ENCODE assay signal across 18 cellular contexts in the genomic region with DNA sequence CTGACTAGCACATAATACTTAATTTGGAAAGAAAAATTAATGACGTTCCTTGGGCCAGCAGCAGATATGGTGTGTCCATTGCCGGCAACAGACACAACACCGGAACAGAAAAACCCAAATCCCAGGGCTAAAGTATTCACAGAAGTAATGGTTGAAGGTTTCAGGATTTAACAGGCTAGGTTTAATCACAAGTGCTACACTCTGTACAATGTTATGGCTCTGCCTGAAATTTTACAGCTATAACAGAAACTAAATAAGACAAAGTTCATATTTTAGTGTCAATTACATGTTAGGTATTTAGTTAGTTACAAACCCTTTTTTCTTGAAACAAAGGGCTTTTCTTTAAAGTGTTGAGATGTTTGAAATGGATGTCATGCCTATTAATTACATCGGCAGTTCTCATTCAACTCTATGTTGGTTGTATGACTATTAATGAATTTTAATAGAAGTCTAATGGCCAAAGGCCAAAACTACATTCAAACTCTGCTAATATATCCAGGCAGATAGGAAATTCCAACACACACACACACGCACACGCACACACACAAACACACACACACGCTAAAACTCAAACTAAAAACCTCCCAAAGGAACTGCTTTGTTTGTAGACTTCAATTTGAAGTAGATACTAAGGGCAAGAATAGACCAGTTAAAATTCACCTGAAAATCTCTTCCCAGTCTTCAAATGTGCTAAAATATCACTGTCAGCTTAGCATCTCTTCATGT. TPM values are rescaled to one million over a fixed set of nuclear protein-coding genes. Genes with fewer than 3 reads are reported as not detected.
DNase-seq lines count a peak whose midpoint lies in the region; ATAC-seq, FAIRE-seq and TF ChIP-seq lines count a peak whose summit lies in the region.
"Had no signal": no experiment of that assay in that cellular context is flagged by ENCODE, and none has a peak within 500 bp of the region (broad histone marks: within the 10 kb centered on the region; RNA-seq: fewer than 3 reads in every experiment).

No MANE protein-coding gene starts in this region.

- no peaks in the 10 kb centered on the region for H3K79me2 ChIP-seq in endothelial cell of umbilical vein (ENCODE audit: control insufficient read depth, insufficient read depth, low read length)

- TF ChIP-seq POLR2A in GM12892 (IDR thresholded peaks at IDR 0.05; ENCODE audit: low read depth, low read length) = no peak
- no peak for TF ChIP-seq POLR2A in endothelial cell of umbilical vein (IDR thresholded peaks at IDR 0.05; ENCODE audit: low read depth, low read length)

- TF ChIP-seq CTCF in brain (conservative IDR thresholded peaks at IDR 0.05) = no peak
- TF ChIP-seq CTCF in endothelial cell of umbilical vein (IDR thresholded peaks at IDR 0.05; ENCODE audit: extremely low read depth in 1 of 2, insufficient read depth in 1 of 2, low read depth in 1 of 2, low read length in 2 of 2) = no peak

- no peaks in the 10 kb centered on the region for H3K9me1 ChIP-seq in endothelial cell of umbilical vein (replicated peaks; ENCODE audit: control insufficient read depth, extremely low read depth, insufficient read depth, low read length)

- peaks cover 36% of the 10 kb centered on the region for H3K36me3 Mint-ChIP-seq in brain
- peaks cover 16 to 37% (median 24%) of the 10 kb centered on the region in 5 donors for H3K36me3 Mint-ChIP-seq in naive thymus-derived CD4-positive, alpha-beta T cell

- no peak overlapping the region for H3K9ac ChIP-seq in endothelial cell of umbilical vein (replicated peaks; ENCODE audit: extremely low read depth, insufficient read depth, low read length)

- H3K4me2 ChIP-seq in endothelial cell of umbilical vein (ENCODE audit: insufficient read depth, low read length) = no peak overlapping the region

- H2AFZ ChIP-seq in endothelial cell of umbilical vein (ENCODE audit: low read depth, low read length) = no peak overlapping the region

- no peak overlapping the region for H3K4me3 Mint-ChIP-seq in brain
- H3K4me3 Mint-ChIP-seq in naive thymus-derived CD4-positive, alpha-beta T cell = no peak overlapping the region
- H3K4me3 Mint-ChIP-seq: CD4-positive, alpha-beta memory T cell; H9; IgD-negative memory B cell had no signal

- no peaks in the 10 kb centered on the region for H3K27me3 ChIP-seq in endothelial cell of umbilical vein (ENCODE audit: control insufficient read depth in 2 of 2, insufficient read depth in 2 of 2, low read length in 2 of 2)
- no peaks in the 10 kb centered on the region for H3K27me3 ChIP-seq in naive thymus-derived CD4-positive, alpha-beta T cell (ENCODE audit: control insufficient read depth in 2 of 2, insufficient read depth in 2 of 2, low read length in 2 of 2)
- H3K27me3 ChIP-seq: BE2C had no signal

- CTCF ChIA-PET in endothelial cell of umbilical vein (lab: Charles Lee) = no interaction called here
- CTCF ChIA-PET in naive thymus-derived CD4-positive, alpha-beta T cell (lab: Charles Lee) = no interaction called here

- H3K4me3 ChIP-seq in endothelial cell of umbilical vein (replicated peaks in 1 of 3; ENCODE audit: insufficient read depth in 1 of 3, low read depth in 1 of 3, low read length in 3 of 3) = no peak overlapping the region
- no peak overlapping the region for H3K4me3 ChIP-seq in naive thymus-derived CD4-positive, alpha-beta T cell (ENCODE audit: low read length)

- dilution Hi-C loops in endothelial cell of umbilical vein (cut with MboI; ENCODE audit: extremely low pct_ligation_motif_present, low sequenced_read_pairs) = no loop called here

- POLR2A ChIA-PET in endothelial cell of umbilical vein (lab: Charles Lee) = no interaction called here
- POLR2A ChIA-PET in naive thymus-derived CD4-positive, alpha-beta T cell (lab: Charles Lee) = no interaction called here

- H4K20me1 ChIP-seq in endothelial cell of umbilical vein (replicated peaks; ENCODE audit: control insufficient read depth, extremely low read depth, insufficient read depth, low read length) = no peaks in the 10 kb centered on the region

- H3K4me1 ChIP-seq in endothelial cell of umbilical vein (ENCODE audit: control insufficient read depth, extremely low read depth, insufficient read depth, low read length) = peaks cover under 1% of the 10 kb centered on the region
- H3K4me1 ChIP-seq in naive thymus-derived CD4-positive, alpha-beta T cell (ENCODE audit: control insufficient read depth in 2 of 2, insufficient read depth in 2 of 2, low read length in 2 of 2) = no peaks in the 10 kb centered on the region
- H3K4me1 ChIP-seq: BE2C had no signal

- no peaks in the 10 kb centered on the region for H3K27me3 Mint-ChIP-seq in brain
- no peaks in the 10 kb centered on the region for H3K27me3 Mint-ChIP-seq in naive thymus-derived CD4-positive, alpha-beta T cell
- H3K27me3 Mint-ChIP-seq: CD4-positive, alpha-beta memory T cell; IgD-negative memory B cell had no signal

- FAIRE-seq in GM12892 (lab: Jason Lieb, UNC) (peak; percentile 65), endothelial cell of umbilical vein (lab: Jason Lieb, UNC) (no peak)
- FAIRE-seq: A204.1, GM18507 had no signal

- no peaks in the 10 kb centered on the region for H3K4me1 Mint-ChIP-seq in brain
- peaks cover 0 to 8% (median 0%) of the 10 kb centered on the region in 7 donors for H3K4me1 Mint-ChIP-seq in naive thymus-derived CD4-positive, alpha-beta T cell
- H3K4me1 Mint-ChIP-seq: H9 had no signal

- no peak overlapping the region for H3K27ac ChIP-seq in endothelial cell of umbilical vein (ENCODE audit: insufficient read depth, low read depth, low read length)
- no peak overlapping the region for H3K27ac ChIP-seq in naive thymus-derived CD4-positive, alpha-beta T cell (ENCODE audit: low read depth, low read length)
- H3K27ac ChIP-seq: C4-2B had no signal

- H3K27ac Mint-ChIP-seq in brain = peak overlapping the region in 4 of 5 experiments; percentile 21 to 50 (median 45)
- peak overlapping the region in 5 of 9 donors; percentile 9 to 60 (median 51) for H3K27ac Mint-ChIP-seq in naive thymus-derived CD4-positive, alpha-beta T cell
- H3K27ac Mint-ChIP-seq: H9 had no signal

- no peaks in the 10 kb centered on the region for H3K9me3 ChIP-seq in endothelial cell of umbilical vein (replicated peaks; ENCODE audit: control insufficient read depth, insufficient read depth, low read length)
- H3K9me3 ChIP-seq in naive thymus-derived CD4-positive, alpha-beta T cell (ENCODE audit: control insufficient read depth in 2 of 3, low read length in 3 of 3) = no peaks in the 10 kb centered on the region
- H3K9me3 ChIP-seq: BE2C had no signal

- ATAC-seq in naive thymus-derived CD4-positive, alpha-beta T cell = no peak
- ATAC-seq in HG03520 (IDR thresholded peaks at IDR 0.05; ENCODE audit: unreplicated experiment) (no peak), GM21447 (IDR thresholded peaks at IDR 0.05; ENCODE audit: unreplicated experiment) (no peak)

- no TSS peak for BruUV-seq in endothelial cell of umbilical vein (replicated peaks; lab: Mats Ljungman, UMichigan)

- intact Hi-C loops in endothelial cell of umbilical vein (cut with micrococcal nuclease) = no loop called here
- intact Hi-C loops in naive thymus-derived CD4-positive, alpha-beta T cell (cut with micrococcal nuclease) = no loop called here

- DNase-seq in GM12892 (ENCODE audit: insufficient read length) = no peak
- peak; percentile 45 for DNase-seq in endothelial cell of umbilical vein (ENCODE audit: low read depth, low spot score)
- DNase-seq in naive thymus-derived CD4-positive, alpha-beta T cell = no peak
- DNase-seq in cerebellar nuclear complex (lab: John Stamatoyannopoulos, UW) = no peak
- no peak for DNase-seq in kidney tubule cell (ENCODE audit: low spot score)
- DNase-seq: BE2C; CD4-positive, alpha-beta memory T cell; DND-41; GF-D8; GOT3; H9 had no signal

- H3K9me3 Mint-ChIP-seq in brain = no peaks in the 10 kb centered on the region
- H3K9me3 Mint-ChIP-seq in naive thymus-derived CD4-positive, alpha-beta T cell = no peaks in the 10 kb centered on the region
- H3K9me3 Mint-ChIP-seq: CD4-positive, alpha-beta memory T cell; H9; IgD-negative memory B cell had no signal

- H3K36me3 ChIP-seq in endothelial cell of umbilical vein (ENCODE audit: control insufficient read depth in 2 of 2, extremely low read depth in 1 of 2, insufficient read depth in 2 of 2, low read length in 2 of 2) = peaks cover 3 to 14% of the 10 kb centered on the region in 2 experiments
- peaks cover 14 to 34% (median 17%) of the 10 kb centered on the region in 3 experiments for H3K36me3 ChIP-seq in naive thymus-derived CD4-positive, alpha-beta T cell (ENCODE audit: control insufficient read depth in 2 of 3, insufficient read depth in 3 of 3, low read length in 3 of 3)

TF ChIP-seq in endothelial cell of umbilical vein, 7 proteins besides CTCF, POLR2A, EP300 and RAD21:
- TF ChIP-seq MAX (IDR thresholded peaks at IDR 0.05; ENCODE audit: insufficient read depth, insufficient read length) (no peak), FOS (IDR thresholded peaks at IDR 0.05; ENCODE audit: borderline replicate concordance, insufficient read depth, low read length) (no peak), JUN (IDR thresholded peaks at IDR 0.05; ENCODE audit: borderline replicate concordance, insufficient read depth, insufficient read length, low read depth) (no peak), EZH2 (IDR thresholded peaks at IDR 0.05; ENCODE audit: borderline replicate concordance, low read depth, low read length, severe bottlenecking) (no peak), MYC (IDR thresholded peaks at IDR 0.05; ENCODE audit: low read depth, low read length) (no peak), GATA2 (IDR thresholded peaks at IDR 0.05; ENCODE audit: insufficient read depth, insufficient read length, low read depth, low read length) (no peak), POLR2AphosphoS5 (IDR thresholded peaks at IDR 0.05; ENCODE audit: insufficient read depth, low read depth, low read length) (no peak)

RNA-seq across cellular contexts. Expression of gene CLNS1A, which starts 27.8 kb away (rescaled TPM):
- 183 TPM for polyA plus RNA-seq in GM12892 (2012; ENCODE audit: missing spikeins)
- 102 TPM for polyA plus RNA-seq in brain (ENCODE audit: insufficient read depth, low read depth, low replicate concordance)
- total RNA-seq in endothelial cell of umbilical vein = 89.9 and 99.7 TPM in 2 replicates
- 59.0 and 84.5 TPM in 2 replicates for polyA plus RNA-seq in endothelial cell of umbilical vein
- polyA plus RNA-seq in endothelial cell of umbilical vein (2011; cell fraction: cytosol; rRNA removed) = 96.1 and 97.7 TPM in 2 replicates
- polyA plus RNA-seq in endothelial cell of umbilical vein (2011; cell fraction: nucleus; rRNA removed) = 53.7 and 64.5 TPM in 2 replicates
- polyA plus RNA-seq in endothelial cell of umbilical vein (2012) = 144 and 164 TPM in 2 replicates
- 69.2 and 94.1 TPM in 2 replicates for polyA minus RNA-seq in endothelial cell of umbilical vein
- 132 TPM for polyA minus RNA-seq in endothelial cell of umbilical vein (2011; cell fraction: cytosol; rRNA and poly(A)+ RNA removed)
- polyA minus RNA-seq in endothelial cell of umbilical vein (2011; cell fraction: nucleus; rRNA and poly(A)+ RNA removed) = 38.8 and 46.4 TPM in 2 replicates
- total RNA-seq in naive thymus-derived CD4-positive, alpha-beta T cell = 100 to 1,000 TPM in 4 of 5 experiments, 10 to 100 TPM in 1; 82.2 to 149 (median 113) TPM
- 100 to 1,000 TPM; 139 to 145 TPM for polyA plus RNA-seq in naive thymus-derived CD4-positive, alpha-beta T cell
